Comparison of ENCODE assay signal across 14 cellular contexts in genomic region chr19:37969695-37970094, GRCh38.
DNase-seq lines count a peak whose midpoint lies in the region; ATAC-seq, FAIRE-seq and TF ChIP-seq lines count a peak whose summit lies in the region.
"Had no signal": no experiment of that assay in that cellular context is flagged by ENCODE, and none has a peak within 500 bp of the region (broad histone marks: within the 10 kb centered on the region; RNA-seq: fewer than 3 reads in every experiment).

No MANE protein-coding gene starts in this region.

- H3K27me3 ChIP-seq in keratinocyte (ENCODE audit: control insufficient read depth, extremely low read depth, insufficient read depth, low read length) (no peaks in the 10 kb centered on the region), stomach (no peaks in the 10 kb centered on the region)

- TF ChIP-seq CTCF in A549 (IDR thresholded peaks at IDR 0.05) (no peak), keratinocyte (optimal IDR thresholded peaks at IDR 0.05 in 1 of 3, IDR thresholded peaks at IDR 0.05 in 1 of 3, conservative IDR thresholded peaks at IDR 0.05 in 1 of 3; ENCODE audit: extremely low read depth in 1 of 3, insufficient read depth in 2 of 3, low read length in 3 of 3) (no peak), stomach (IDR thresholded peaks at IDR 0.05) (no peak)

- H2AFZ ChIP-seq in keratinocyte (ENCODE audit: control insufficient read depth, low read length): peak overlapping the region; percentile 20
- H2AFZ ChIP-seq: PC-9 had no signal

- peaks cover 2% of the 10 kb centered on the region for H3K9me1 ChIP-seq in keratinocyte (ENCODE audit: control insufficient read depth, extremely low read depth, insufficient read depth, low read length)

- H3K4me2 ChIP-seq in A549 (no peak overlapping the region), keratinocyte (ENCODE audit: control insufficient read depth, extremely low read depth, insufficient read depth, low read depth, low read length) (peak overlapping the region; percentile 29)
- H3K4me2 ChIP-seq: PC-9 had no signal

- H3K4me3 ChIP-seq in A549: no peak overlapping the region
- no peak overlapping the region for H3K4me3 ChIP-seq in keratinocyte (ENCODE audit: control insufficient read depth in 2 of 3, extremely low read depth in 1 of 3, insufficient read depth in 2 of 3, low read depth in 1 of 3, low read length in 3 of 3)
- no peak overlapping the region for H3K4me3 ChIP-seq in stomach
- H3K4me3 ChIP-seq: GM12878, PC-9 had no signal

- CTCF ChIA-PET in A549 (lab: Yijun Ruan, JAX): interaction anchor here (0.5 to 2.2 kb wide), 5 partner anchors 12 to 67 kb away, joined by 3 to 8 read pairs (median 4); no protein-coding TSS in a partner anchor

- no peak for ATAC-seq in A549
- ATAC-seq: GM12878 had no signal

- H3K36me3 ChIP-seq in keratinocyte (ENCODE audit: control insufficient read depth in 2 of 2, extremely low read depth in 1 of 2, insufficient read depth in 2 of 2, low read length in 2 of 2) (no peaks in the 10 kb centered on the region), stomach (peaks cover 0 to 10% (median 4%) of the 10 kb centered on the region in 4 donors)

- TF ChIP-seq POLR2A in A549 (IDR thresholded peaks at IDR 0.05; ENCODE audit: low read length): no peak
- TF ChIP-seq POLR2A in stomach (IDR thresholded peaks at IDR 0.05): no peak

- peaks cover 10% of the 10 kb centered on the region for H3K79me2 ChIP-seq in keratinocyte (ENCODE audit: control insufficient read depth, insufficient read depth, low read length)

- peak; percentile 77 for FAIRE-seq in A549 (lab: Jason Lieb, UNC)
- no peak for FAIRE-seq in keratinocyte (lab: Jason Lieb, UNC)
- FAIRE-seq: D721Med, GM12878 had no signal

- TF ChIP-seq EP300 in A549 (IDR thresholded peaks at IDR 0.05) (no peak), stomach (IDR thresholded peaks at IDR 0.05) (no peak)

- H3K27ac ChIP-seq in A549 (no peak overlapping the region), keratinocyte (ENCODE audit: control insufficient read depth, insufficient read depth, low read length) (no peak overlapping the region), stomach (no peak overlapping the region)
- H3K27ac ChIP-seq: PC-9 had no signal

- peaks cover 4% of the 10 kb centered on the region for H4K20me1 ChIP-seq in keratinocyte (ENCODE audit: control insufficient read depth, extremely low read depth, insufficient read depth, low read length)

- no peak for DNase-seq in A549 (ENCODE audit: low read depth in 1 of 2, low spot score in 1 of 2)
- peak; percentile 27 for DNase-seq in DMS79 treated with DMSO at 0.1 percent for 48 hours (lab: John Stamatoyannopoulos, UW)
- DNase-seq in NCI-H69 (lab: John Stamatoyannopoulos, UW): peak; percentile 77
- no peak for DNase-seq in keratinocyte (ENCODE audit: low read depth, low spot score)
- DNase-seq in NCI-H2081 treated with DMSO at 0.1 percent for 48 hours (lab: John Stamatoyannopoulos, UW): no peak
- no peak for DNase-seq in C1 segment of cervical spinal cord (lab: John Stamatoyannopoulos, UW)
- no peak for DNase-seq in stomach
- DNase-seq: CD8-positive, alpha-beta memory T cell; GDM1; H9; NCI-H146; PC-9 had no signal

- H3K9me3 ChIP-seq in A549 (peaks cover 38% of the 10 kb centered on the region), keratinocyte (ENCODE audit: control insufficient read depth, low read depth, low read length) (peaks cover 4% of the 10 kb centered on the region), stomach (peaks cover 0 to 18% (median 12%) of the 10 kb centered on the region in 4 donors)

- H3K4me1 ChIP-seq in A549 (peaks cover 13% of the 10 kb centered on the region), keratinocyte (ENCODE audit: control insufficient read depth, extremely low read depth, insufficient read depth, low read length) (peaks cover 24% of the 10 kb centered on the region), stomach (peaks cover 0 to 13% (median 6%) of the 10 kb centered on the region in 4 donors)

- 92% methylated on average over 5 of the region's 5 CpGs for WGBS in A549 (ENCODE audit: missing lambda C conversion rate)
- 38 to 66% (median 46%) methylated on average over 5 of the region's 5 CpGs for WGBS in stomach, 5 donors

- POLR2A ChIA-PET in A549 (lab: Yijun Ruan, JAX): no interaction called here

- dilution Hi-C loops in keratinocyte (cut with MboI; ENCODE audit: extremely low pct_ligation_motif_present, low sequenced_read_pairs): no loop called here

- no peak for TF ChIP-seq RAD21 in A549 (conservative IDR thresholded peaks at IDR 0.05 in 1 of 2, IDR thresholded peaks at IDR 0.05 in 1 of 2)

- intact Hi-C loops in stomach (cut with DNase I; ENCODE audit: low total_unique reads): no loop called here

- peak overlapping the region; percentile 31 for H3K9ac ChIP-seq in keratinocyte (ENCODE audit: control insufficient read depth, extremely low read depth, insufficient read depth, low read length)

TF ChIP-seq in A549, 52 proteins besides CTCF, POLR2A, EP300 and RAD21:
- no peak for TF ChIP-seq CBX2 (IDR thresholded peaks at IDR 0.05; ENCODE audit: borderline replicate concordance, low read depth)
- no peak for TF ChIP-seq E2F6 (IDR thresholded peaks at IDR 0.05; ENCODE audit: borderline replicate concordance, low read depth)
- no peak for TF ChIP-seq KDM5A (IDR thresholded peaks at IDR 0.05)
- TF ChIP-seq CBX8 (IDR thresholded peaks at IDR 0.05): no peak

Comparison
In these comparisons a context has a peak if more than half of its experiments do, and no peak if none do; other contexts are left out.
1. DNase-seq: peak in DMS79 treated with DMSO at 0.1 percent for 48 hours (single experiment) and NCI-H69 (single experiment); none in A549 (0 of 2), keratinocyte (single experiment), NCI-H2081 treated with DMSO at 0.1 percent for 48 hours (single experiment), C1 segment of cervical spinal cord (0 of 14) and stomach (single experiment).